ENCODE assay signal across 9 cellular contexts in genomic region chr19:48962029-48962848, GRCh38. TPM values are rescaled to one million over a fixed set of nuclear protein-coding genes. Genes with fewer than 3 reads are reported as not detected.
DNase-seq lines count a peak whose midpoint lies in the region; ATAC-seq, FAIRE-seq and TF ChIP-seq lines count a peak whose summit lies in the region.
"Had no signal": no experiment of that assay in that cellular context is flagged by ENCODE, and none has a peak within 500 bp of the region (broad histone marks: within the 10 kb centered on the region; RNA-seq: fewer than 3 reads in every experiment).

No MANE protein-coding gene starts in this region.

- H3K9me3 ChIP-seq in heart left ventricle (no peaks in the 10 kb centered on the region), sigmoid colon (no peaks in the 10 kb centered on the region)

- H3K4me1 ChIP-seq in heart left ventricle (peaks cover 10 to 50% (median 31%) of the 10 kb centered on the region in 12 donors), sigmoid colon (peaks cover 0 to 43% (median 38%) of the 10 kb centered on the region in 4 donors)

- no peak for TF ChIP-seq CTCF in heart left ventricle (IDR thresholded peaks at IDR 0.05)
- TF ChIP-seq CTCF in sigmoid colon (IDR thresholded peaks at IDR 0.05): no peak

- TF ChIP-seq POLR2A in H54 (IDR thresholded peaks at IDR 0.05; ENCODE audit: low read depth, low read length) (no peak; the same call in 1 of the 2 replicates), heart left ventricle (IDR thresholded peaks at IDR 0.05) (peak in 1 of 2 donors; percentile 54), sigmoid colon (IDR thresholded peaks at IDR 0.05) (peak in 1 of 2 donors; percentile 73)

- peak; percentile 43 for FAIRE-seq in H54 (lab: Jason Lieb, UNC)
- FAIRE-seq: islet of Langerhans had no signal

- 61 to 66% (median 62%) methylated on average over 22 of the region's 22 CpGs for WGBS in heart left ventricle, 4 donors
- WGBS in sigmoid colon, 2 donors: 22 to 33% methylated on average over 22 of the region's 22 CpGs

- DNase-seq in Daoy (ENCODE audit: low read depth) (peak; percentile 69), H54 (ENCODE audit: insufficient read length, low spot score) (peak; percentile 68), NOMO-1 treated with dmso at 0.1 percent for 144 hours (lab: John Stamatoyannopoulos, UW; ENCODE audit: unreplicated experiment) (peak; percentile 92), heart left ventricle (peak; percentile 63 to 80 (median 68)), sigmoid colon (peak; percentile 80), D341Med (ENCODE audit: low spot score) (no peak), NCI-H1105 (lab: John Stamatoyannopoulos, UW) (no peak)
- DNase-seq in activated effector memory CD4-positive, alpha-beta T cell treated with Interleukin-2 at 50 U/mL for 16 hours: peak; percentile 43

- peak in 2 of 4 donors; percentile 14 to 17 for ATAC-seq in heart left ventricle

- no peak for TF ChIP-seq EP300 in sigmoid colon (IDR thresholded peaks at IDR 0.05)

- H3K27me3 ChIP-seq in heart left ventricle (no peaks in the 10 kb centered on the region), sigmoid colon (no peaks in the 10 kb centered on the region)

- peak overlapping the region in 1 of 12 donors; percentile 15 for H3K4me3 ChIP-seq in heart left ventricle
- no peak overlapping the region for H3K4me3 ChIP-seq in sigmoid colon

- H3K27ac ChIP-seq in heart left ventricle (peak overlapping the region in 11 of 12 donors; percentile 5 to 97 (median 71)), sigmoid colon (peak overlapping the region; percentile 91 to 98 (median 95))

- H3K36me3 ChIP-seq in heart left ventricle: peaks cover 0 to 24% (median 13%) of the 10 kb centered on the region in 9 donors
- H3K36me3 ChIP-seq in sigmoid colon: peaks cover 6 to 18% (median 11%) of the 10 kb centered on the region in 4 donors

- intact Hi-C loops in heart left ventricle (cut with DNase I) (loop anchor here in 3 of 10 donors (5.0 to 10.0 kb wide), 4 partner anchors 55 to 317 kb away; partner anchors contain the start of genes NUCB1 (in 2 of the 3), CA11 (in 1 of the 3) and PPP1R15A (in 1 of the 3)), sigmoid colon (cut with DNase I) (loop anchor here (5.0 to 10.0 kb wide), 2 partner anchors 165 to 327 kb away; partner anchors contain the start of gene DBP)

RNA-seq across cellular contexts. Expression of gene FTL, which starts 2.9 kb away (rescaled TPM):
- 754 and 855 TPM in 2 replicates for total RNA-seq in Daoy (2014; rRNA removed; shearing (Covaris generic))
- 1,000 to 10,000 TPM in 4 of 9 donors, 100 to 1,000 TPM in 5; 484 to 6,770 (median 857) TPM for total RNA-seq in heart left ventricle
- polyA plus RNA-seq in heart left ventricle: 1,000 to 10,000 TPM in 1 of 2 donors, 100 to 1,000 TPM in 1; 836 to 1,542 TPM
- total RNA-seq in sigmoid colon: 1,000 to 10,000 TPM; 2,871 to 3,975 (median 3,459) TPM
- 1,000 to 10,000 TPM; 2,999 to 9,923 (median 8,398) TPM for polyA plus RNA-seq in sigmoid colon

RNA-seq across cellular contexts. Expression of gene BAX, which starts 7.6 kb away (rescaled TPM):
- total RNA-seq in Daoy (2014; rRNA removed; shearing (Covaris generic)): 43.7 and 54.2 TPM in 2 replicates
- total RNA-seq in heart left ventricle (10 to 100 TPM; 17.9 to 68.4 (median 23.1) TPM), sigmoid colon (10 to 100 TPM; 17.9 to 61.5 (median 30.9) TPM)
- polyA plus RNA-seq in heart left ventricle (10 to 100 TPM; 21.1 to 34.4 TPM), sigmoid colon (100 to 1,000 TPM; 130 to 216 (median 198) TPM)

RNA-seq across cellular contexts. Expression of gene DHDH, which starts 28.7 kb away (rescaled TPM):
- total RNA-seq in Daoy (2014; rRNA removed; shearing (Covaris generic)): not detected in 2 replicates
- total RNA-seq in heart left ventricle (under 1 TPM in 1 of 9 donors, not detected in 8; 0.49 TPM), sigmoid colon (not detected)
- polyA plus RNA-seq in heart left ventricle (under 1 TPM in 1 of 2 donors, not detected in 1; 0.15 TPM), sigmoid colon (under 1 TPM in 1 of 3 donors, not detected in 2; 0.16 TPM)

RNA-seq across cellular contexts. Expression of gene GYS1, which starts 30.9 kb away (rescaled TPM):
- 19.2 and 36.8 TPM in 2 replicates for total RNA-seq in Daoy (2014; rRNA removed; shearing (Covaris generic))
- total RNA-seq in heart left ventricle (100 to 1,000 TPM; 125 to 264 (median 173) TPM), sigmoid colon (10 to 100 TPM; 11.7 to 19.4 (median 17.8) TPM)
- polyA plus RNA-seq in heart left ventricle (100 to 1,000 TPM; 114 to 154 TPM), sigmoid colon (10 to 100 TPM; 14.4 to 32.7 (median 14.8) TPM)

RNA-seq across cellular contexts. Expression of gene RUVBL2, which starts 31.4 kb away (rescaled TPM):
- 550 and 590 TPM in 2 replicates for total RNA-seq in Daoy (2014; rRNA removed; shearing (Covaris generic))
- total RNA-seq in heart left ventricle: 10 to 100 TPM; 41.4 to 93.9 (median 50.9) TPM
- 100 to 1,000 TPM in 1 of 2 donors, 10 to 100 TPM in 1; 68.0 to 109 TPM for polyA plus RNA-seq in heart left ventricle
- 10 to 100 TPM; 49.3 to 82.3 (median 64.0) TPM for total RNA-seq in sigmoid colon
- 10 to 100 TPM; 36.6 to 98.8 (median 55.9) TPM for polyA plus RNA-seq in sigmoid colon

Comparison
In these comparisons a context has a peak if more than half of its experiments do, and no peak if none do; other contexts are left out.
1. DNase-seq: peak in Daoy (single experiment), H54 (single experiment), NOMO-1 treated with dmso at 0.1 percent for 144 hours (single experiment), activated effector memory CD4-positive, alpha-beta T cell treated with Interleukin-2 at 50 U/mL for 16 hours (single experiment), heart left ventricle (5 of 5) and sigmoid colon (single experiment); none in D341Med (single experiment) and NCI-H1105 (single experiment).